In the genomic region with DNA sequence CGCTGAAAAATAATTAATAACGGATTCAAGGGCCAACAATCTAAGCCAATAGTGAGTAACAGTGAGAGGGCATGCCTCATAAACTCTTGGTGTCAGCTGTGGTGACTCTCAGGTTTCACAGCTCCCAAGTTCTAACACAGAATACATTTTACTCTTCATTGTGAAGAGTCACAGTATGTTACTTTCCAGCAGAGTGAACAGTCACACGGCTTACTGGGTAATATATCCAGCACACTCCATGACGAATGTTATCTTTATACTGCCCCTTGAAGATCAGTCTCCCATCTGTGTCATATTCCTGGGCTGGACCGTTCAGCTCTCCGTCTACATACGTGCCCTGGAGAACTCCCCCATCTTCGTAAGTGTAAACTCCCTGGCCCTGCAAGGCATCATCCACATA, we compare ENCODE assay signal across 1 cellular context.
TF ChIP-seq lines count a peak whose summit lies in the region.

No MANE protein-coding gene starts in this region.

TF ChIP-seq in WTC11, 78 proteins besides CTCF, POLR2A, EP300 and RAD21 (continued from another document):
- TF ChIP-seq ZBTB21 (CRISPR knock-in tag; IDR thresholded peaks at IDR 0.05; ENCODE audit: borderline replicate concordance) (no peak), ZNF425 (CRISPR knock-in tag; conservative IDR thresholded peaks at IDR 0.05) (no peak)
- TF ChIP-seq, protein P1, sequence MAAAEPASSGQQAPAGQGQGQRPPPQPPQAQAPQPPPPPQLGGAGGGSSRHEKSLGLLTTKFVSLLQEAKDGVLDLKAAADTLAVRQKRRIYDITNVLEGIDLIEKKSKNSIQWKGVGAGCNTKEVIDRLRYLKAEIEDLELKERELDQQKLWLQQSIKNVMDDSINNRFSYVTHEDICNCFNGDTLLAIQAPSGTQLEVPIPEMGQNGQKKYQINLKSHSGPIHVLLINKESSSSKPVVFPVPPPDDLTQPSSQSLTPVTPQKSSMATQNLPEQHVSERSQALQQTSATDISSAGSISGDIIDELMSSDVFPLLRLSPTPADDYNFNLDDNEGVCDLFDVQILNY (CRISPR knock-in tag; IDR thresholded peaks at IDR 0.05): no peak
